In the genomic region with DNA sequence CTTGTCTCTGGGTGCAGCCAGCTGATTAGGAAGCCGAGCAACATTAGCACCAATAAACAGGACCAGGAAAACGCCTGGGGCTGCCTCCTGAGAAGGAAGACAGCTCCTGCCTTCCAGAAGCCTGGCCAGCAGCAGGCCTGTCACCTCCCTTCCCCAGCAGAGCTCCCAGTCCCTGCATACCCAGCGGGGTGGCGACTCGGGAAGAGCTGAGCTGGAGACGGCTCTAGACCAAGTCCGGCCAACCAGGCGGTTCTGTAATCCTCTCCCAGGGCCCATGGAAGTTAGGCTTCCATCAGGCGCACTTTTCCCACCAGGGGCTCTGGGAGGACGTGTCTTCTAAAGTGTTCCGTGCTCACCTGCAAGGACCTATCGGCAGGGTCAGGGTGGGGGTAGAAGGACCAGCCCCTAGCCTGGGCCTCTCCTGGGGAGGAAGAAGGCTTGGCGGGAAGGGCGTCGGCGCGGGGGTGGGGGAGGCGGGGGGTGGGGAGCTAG, we compare ENCODE assay signal across 10 cellular contexts. TPM values are rescaled to one million over a fixed set of nuclear protein-coding genes. Genes with fewer than 3 reads are reported as not detected.
DNase-seq lines count a peak whose midpoint lies in the region; ATAC-seq and TF ChIP-seq lines count a peak whose summit lies in the region.
"Had no signal": no experiment of that assay in that cellular context is flagged by ENCODE, and none has a peak within 500 bp of the region (broad histone marks: within the 10 kb centered on the region; RNA-seq: fewer than 3 reads in every experiment).

No MANE protein-coding gene starts in this region.

- H3K27me3 ChIP-seq in upper lobe of right lung, result peaks cover 28% of the 10 kb centered on the region

- peak overlapping the region; percentile 37 for H3K4me3 Mint-ChIP-seq in activated naive CD8-positive, alpha-beta T cell treated with anti-CD3 and anti-CD28 coated beads, Interleukin-2, amount 10 ng/mL, durations not matched to agents 7 days and 5 days
- H3K4me3 Mint-ChIP-seq in activated naive CD8-positive, alpha-beta T cell treated with anti-CD3 and anti-CD28 coated beads for 36 hours, result no peak overlapping the region
- H3K4me3 Mint-ChIP-seq in effector memory CD8-positive, alpha-beta T cell, result peak overlapping the region; percentile 46 to 55

- H3K9me3 Mint-ChIP-seq in activated naive CD8-positive, alpha-beta T cell treated with anti-CD3 and anti-CD28 coated beads, Interleukin-2, amount 10 ng/mL, durations not matched to agents 7 days and 5 days, result no peaks in the 10 kb centered on the region
- no peaks in the 10 kb centered on the region for H3K9me3 Mint-ChIP-seq in activated naive CD8-positive, alpha-beta T cell treated with anti-CD3 and anti-CD28 coated beads for 36 hours
- H3K9me3 Mint-ChIP-seq in effector memory CD8-positive, alpha-beta T cell, result no peaks in the 10 kb centered on the region

- H3K4me1 ChIP-seq in mesodermal cell (ENCODE audit: control insufficient read depth, insufficient read depth, low read length, poor library complexity, severe bottlenecking) (no peaks in the 10 kb centered on the region), upper lobe of right lung (no peaks in the 10 kb centered on the region)

- H3K36me3 Mint-ChIP-seq in activated naive CD8-positive, alpha-beta T cell treated with anti-CD3 and anti-CD28 coated beads, Interleukin-2, amount 10 ng/mL, durations not matched to agents 7 days and 5 days, result no peaks in the 10 kb centered on the region
- H3K36me3 Mint-ChIP-seq in activated naive CD8-positive, alpha-beta T cell treated with anti-CD3 and anti-CD28 coated beads for 36 hours, result no peaks in the 10 kb centered on the region
- no peaks in the 10 kb centered on the region for H3K36me3 Mint-ChIP-seq in effector memory CD8-positive, alpha-beta T cell (ENCODE audit: insufficient read depth)

- H3K27ac Mint-ChIP-seq in activated naive CD8-positive, alpha-beta T cell treated with anti-CD3 and anti-CD28 coated beads, Interleukin-2, amount 10 ng/mL, durations not matched to agents 7 days and 5 days, result no peak overlapping the region
- no peak overlapping the region for H3K27ac Mint-ChIP-seq in activated naive CD8-positive, alpha-beta T cell treated with anti-CD3 and anti-CD28 coated beads for 36 hours
- no peak overlapping the region for H3K27ac Mint-ChIP-seq in effector memory CD8-positive, alpha-beta T cell

- DNase-seq in activated naive CD8-positive, alpha-beta T cell treated with anti-CD3 and anti-CD28 coated beads, Interleukin-2, amount 10 ng/mL, durations not matched to agents 7 days and 5 days, result no peak
- no peak for DNase-seq in activated naive CD8-positive, alpha-beta T cell treated with anti-CD3 and anti-CD28 coated beads for 36 hours
- DNase-seq in effector memory CD8-positive, alpha-beta T cell, result no peak
- DNase-seq in upper lobe of right lung (no peak), posterior cingulate gyrus (no peak)
- DNase-seq in stimulated activated CD8-positive, alpha-beta memory T cell treated with anti-CD3 and anti-CD28 coated beads, Interleukin-4, amount 100 ng/mL, for 48 hours, result no peak
- DNase-seq: activated CD4-positive, alpha-beta T cell treated with anti-CD3 and anti-CD28 coated beads for 4 hours; AML-193 had no signal

- intact Hi-C loops in upper lobe of right lung (cut with DNase I) (no loop called here), posterior cingulate gyrus (cut with DNase I) (no loop called here)

- H3K9me3 ChIP-seq in mesodermal cell (ENCODE audit: control insufficient read depth, low read length) (peaks cover 5% of the 10 kb centered on the region), upper lobe of right lung (no peaks in the 10 kb centered on the region)

- H3K36me3 ChIP-seq in mesodermal cell (ENCODE audit: control insufficient read depth, insufficient read depth, low read length) (no peaks in the 10 kb centered on the region), upper lobe of right lung (no peaks in the 10 kb centered on the region)

- peaks cover 21% of the 10 kb centered on the region for H3K27me3 Mint-ChIP-seq in activated naive CD8-positive, alpha-beta T cell treated with anti-CD3 and anti-CD28 coated beads, Interleukin-2, amount 10 ng/mL, durations not matched to agents 7 days and 5 days
- H3K27me3 Mint-ChIP-seq in activated naive CD8-positive, alpha-beta T cell treated with anti-CD3 and anti-CD28 coated beads for 36 hours, result peaks cover 40% of the 10 kb centered on the region
- H3K27me3 Mint-ChIP-seq in effector memory CD8-positive, alpha-beta T cell, result peaks cover 15 to 51% of the 10 kb centered on the region in 2 donors

- H3K27ac ChIP-seq in mesodermal cell (ENCODE audit: low read depth, low read length, severe bottlenecking), result no peak overlapping the region
- H3K27ac ChIP-seq in upper lobe of right lung, result peak overlapping the region; percentile 51

- H3K4me3 ChIP-seq in mesodermal cell (ENCODE audit: extremely low read depth, insufficient read depth, low read length, poor library complexity, severe bottlenecking), result peak overlapping the region; percentile 24
- H3K4me3 ChIP-seq in upper lobe of right lung, result peak overlapping the region; percentile 30

- 4 to 7% methylated on average over 5 to 11 of the region's 18 CpGs for WGBS in mesodermal cell (ENCODE audit: insufficient coverage in 2 of 2), 2 experiments

- no peak for ATAC-seq in activated naive CD8-positive, alpha-beta T cell treated with anti-CD3 and anti-CD28 coated beads, Interleukin-2, amount 10 ng/mL, durations not matched to agents 7 days and 5 days (ENCODE audit: low read depth)
- no peak for ATAC-seq in effector memory CD8-positive, alpha-beta T cell (replicated peaks)
- ATAC-seq in upper lobe of right lung (peak; percentile 29), HG03095 (IDR thresholded peaks at IDR 0.05; ENCODE audit: unreplicated experiment) (no peak)

- peaks cover 5% of the 10 kb centered on the region for H3K4me1 Mint-ChIP-seq in activated naive CD8-positive, alpha-beta T cell treated with anti-CD3 and anti-CD28 coated beads, Interleukin-2, amount 10 ng/mL, durations not matched to agents 7 days and 5 days
- H3K4me1 Mint-ChIP-seq in activated naive CD8-positive, alpha-beta T cell treated with anti-CD3 and anti-CD28 coated beads for 36 hours, result peaks cover 13% of the 10 kb centered on the region
- H3K4me1 Mint-ChIP-seq in effector memory CD8-positive, alpha-beta T cell (ENCODE audit: low read depth in 2 of 2), result peaks cover 0 to 5% of the 10 kb centered on the region in 2 donors

- POLR2A ChIA-PET in activated naive CD8-positive, alpha-beta T cell treated with anti-CD3 and anti-CD28 coated beads, Interleukin-2, amount 10 ng/mL, durations not matched to agents 7 days and 5 days (lab: Charles Lee), result no interaction called here

- TF ChIP-seq CTCF in upper lobe of right lung (IDR thresholded peaks at IDR 0.05), result no peak

RNA-seq across cellular contexts. Expression of a gene that starts 12.0 kb away (rescaled TPM):
- 10 to 100 TPM; 46.2 to 48.7 TPM for total RNA-seq in activated naive CD8-positive, alpha-beta T cell treated with anti-CD3 and anti-CD28 coated beads, Interleukin-2, amount 10 ng/mL, durations not matched to agents 7 days and 5 days
- 100 to 1,000 TPM; 162 to 171 TPM for total RNA-seq in activated naive CD8-positive, alpha-beta T cell treated with anti-CD3 and anti-CD28 coated beads for 36 hours
- polyA plus RNA-seq in mesodermal cell (2013, experiment 1 of 2), result 22.0 TPM
- polyA plus RNA-seq in mesodermal cell (2013, experiment 2 of 2), result 16.7 TPM
- total RNA-seq in upper lobe of right lung, result 63.5 TPM

RNA-seq across cellular contexts. Expression of a gene that starts 25.9 kb away (rescaled TPM):
- total RNA-seq in activated naive CD8-positive, alpha-beta T cell treated with anti-CD3 and anti-CD28 coated beads, Interleukin-2, amount 10 ng/mL, durations not matched to agents 7 days and 5 days, result under 1 TPM; 0.08 to 0.09 TPM
- total RNA-seq in activated naive CD8-positive, alpha-beta T cell treated with anti-CD3 and anti-CD28 coated beads for 36 hours, result not detected
- polyA plus RNA-seq in mesodermal cell (2013, experiment 1 of 2), result 0.33 TPM
- 0.20 TPM for polyA plus RNA-seq in mesodermal cell (2013, experiment 2 of 2)
- total RNA-seq in upper lobe of right lung, result 0.20 TPM
